In genomic region chr3:185470323-185470722, GRCh38 we compare ENCODE assay signal across 1 cellular context.
TF ChIP-seq lines count a peak whose summit lies in the region.

No MANE protein-coding gene starts in this region.

TF ChIP-seq in H1, 55 proteins besides CTCF, POLR2A, EP300 and RAD21 (continued from another document):
- TF ChIP-seq SUZ12 (IDR thresholded peaks at IDR 0.05; ENCODE audit: low read length) = no peak
- no peak for TF ChIP-seq SP1 (IDR thresholded peaks at IDR 0.05; ENCODE audit: low read depth, low read length)
- TF ChIP-seq SP4 (IDR thresholded peaks at IDR 0.05; ENCODE audit: low read length) = no peak
- TF ChIP-seq USF2 (IDR thresholded peaks at IDR 0.05; ENCODE audit: low read length) = no peak
